In genomic region chr7:151812967-151813366, GRCh38 we compare ENCODE assay signal across 23 cellular contexts.
DNase-seq lines count a peak whose midpoint lies in the region; ATAC-seq, FAIRE-seq and TF ChIP-seq lines count a peak whose summit lies in the region.
"Had no signal": no experiment of that assay in that cellular context is flagged by ENCODE, and none has a peak within 500 bp of the region (broad histone marks: within the 10 kb centered on the region; RNA-seq: fewer than 3 reads in every experiment).

No MANE protein-coding gene starts in this region.

- no peak overlapping the region for H4K5ac ChIP-seq in H1 (ENCODE audit: insufficient read length, low read depth, low read length)

- H3K79me2 ChIP-seq in HepG2 (ENCODE audit: insufficient read depth, low read length) (no peaks in the 10 kb centered on the region), H1 (ENCODE audit: control insufficient read depth in 1 of 2, insufficient read depth in 2 of 2, low read length in 2 of 2) (no peaks in the 10 kb centered on the region), neural cell (replicated peaks; ENCODE audit: insufficient read depth, low read length) (no peaks in the 10 kb centered on the region)

- POLR2A ChIA-PET in HepG2 (lab: Yijun Ruan, JAX), result no interaction called here
- POLR2A ChIA-PET in H1 (lab: Charles Lee; ENCODE audit: partially characterized antibody), result no interaction called here

- BruUV-seq in HepG2 (replicated peaks; lab: Mats Ljungman, UMichigan), result no TSS peak

- peaks cover 7% of the 10 kb centered on the region for H3K4me1 Mint-ChIP-seq in mesothelial cell of epicardium

- H2BK5ac ChIP-seq in H1 (ENCODE audit: low read depth, low read length), result no peak overlapping the region

- no peaks in the 10 kb centered on the region for H3K36me3 ChIP-seq in right lobe of liver
- no peaks in the 10 kb centered on the region for H3K36me3 ChIP-seq in HepG2 (replicated peaks in 1 of 2; ENCODE audit: control insufficient read depth in 1 of 2, insufficient read depth in 2 of 2, low read length in 2 of 2)
- H3K36me3 ChIP-seq in H1 (ENCODE audit: control insufficient read depth in 2 of 4, insufficient read depth in 4 of 4, low read length in 3 of 4), result no peaks in the 10 kb centered on the region
- H3K36me3 ChIP-seq in neural cell (ENCODE audit: insufficient read depth, low read length), result no peaks in the 10 kb centered on the region
- no peaks in the 10 kb centered on the region for H3K36me3 ChIP-seq in upper lobe of right lung
- H3K36me3 ChIP-seq in effector memory CD4-positive, alpha-beta T cell (ENCODE audit: control insufficient read depth, insufficient read depth, low read length), result no peaks in the 10 kb centered on the region

- TF ChIP-seq EP300 in HepG2 (IDR thresholded peaks at IDR 0.05; ENCODE audit: low read depth in 2 of 2, low read length in 2 of 2) (no peak), HepG2 (CRISPR knock-in tag; IDR thresholded peaks at IDR 0.05; ENCODE audit: borderline replicate concordance) (no peak), H1 (IDR thresholded peaks at IDR 0.05; ENCODE audit: borderline replicate concordance in 1 of 2, low read depth in 2 of 2, low read length in 2 of 2) (no peak), neural cell (conservative IDR thresholded peaks at IDR 0.05; ENCODE audit: poor library complexity, severe bottlenecking) (no peak)

- no peak overlapping the region for H2BK15ac ChIP-seq in H1 (ENCODE audit: low read length)

- H3K9me2 ChIP-seq in neural cell (ENCODE audit: insufficient read depth, low read length), result no peaks in the 10 kb centered on the region

- H3K36me3 Mint-ChIP-seq in mesothelial cell of epicardium, result no peaks in the 10 kb centered on the region

- DNase-seq in right lobe of liver, result peak in 2 of 3 donors; percentile 5 to 42
- no peak for DNase-seq in HepG2 (ENCODE audit: low spot score)
- DNase-seq in H1 (ENCODE audit: low read depth in 1 of 2, low spot score in 2 of 2), result no peak
- peak; percentile 27 for DNase-seq in upper lobe of right lung
- DNase-seq in effector memory CD4-positive, alpha-beta T cell, result no peak
- no peak for DNase-seq in mesothelial cell of epicardium (ENCODE audit: low spot score in 2 of 2, unreplicated experiment in 2 of 2)
- DNase-seq: Caco-2; DMS 273 treated with DMSO at 0.1 percent for 48 hours; DMS79 treated with DMSO at 0.1 percent for 48 hours; MM.1S; NCI-H1048; NCI-H1417 treated with DMSO at 0.1 percent for 48 hours; NCI-H1930; NCI-H226; NCI-H510A treated with DMSO at 0.1 percent for 48 hours; NCI-H748 treated with DMSO at 0.1 percent for 48 hours; NK-92 treated with Interleukin-12 subunit alpha and Interleukin-12 subunit beta, amount 100 ng/mL, for 24 hours had no signal

- no peaks in the 10 kb centered on the region for H3K9me3 ChIP-seq in right lobe of liver
- no peaks in the 10 kb centered on the region for H3K9me3 ChIP-seq in HepG2 (ENCODE audit: low read length)
- no peaks in the 10 kb centered on the region for H3K9me3 ChIP-seq in H1 (ENCODE audit: insufficient read depth in 2 of 2, low read depth in 1 of 2, low read length in 1 of 2)
- no peaks in the 10 kb centered on the region for H3K9me3 ChIP-seq in neural cell (ENCODE audit: low read length)
- H3K9me3 ChIP-seq in upper lobe of right lung, result no peaks in the 10 kb centered on the region
- H3K9me3 ChIP-seq in effector memory CD4-positive, alpha-beta T cell (ENCODE audit: control insufficient read depth, low read length), result no peaks in the 10 kb centered on the region
- H3K9me3 ChIP-seq: Caco-2 had no signal

- intact Hi-C loops in right lobe of liver (cut with DNase I), result no loop called here
- intact Hi-C loops in HepG2 (cut with micrococcal nuclease; ENCODE audit: unreplicated experiment), result no loop called here
- intact Hi-C loops in upper lobe of right lung (cut with DNase I), result no loop called here

- no peak for TF ChIP-seq CTCF in right lobe of liver (IDR thresholded peaks at IDR 0.05)
- no peak for TF ChIP-seq CTCF in HepG2 (CRISPR knock-in tag; IDR thresholded peaks at IDR 0.05)
- TF ChIP-seq CTCF in H1 (IDR thresholded peaks at IDR 0.05; ENCODE audit: control extremely low read depth in 1 of 3, insufficient read depth in 1 of 3, low read depth in 1 of 3, low read length in 3 of 3), result no peak
- no peak for TF ChIP-seq CTCF in neural cell (IDR thresholded peaks at IDR 0.05; ENCODE audit: poor library complexity, severe bottlenecking)
- no peak for TF ChIP-seq CTCF in upper lobe of right lung (IDR thresholded peaks at IDR 0.05)
- no peak for TF ChIP-seq CTCF in mesothelial cell of epicardium (IDR thresholded peaks at IDR 0.05; ENCODE audit: unreplicated experiment)

- no peak overlapping the region for H3K4ac ChIP-seq in H1 (replicated peaks; ENCODE audit: insufficient read length, low read depth, low read length)

- CTCF ChIA-PET in HepG2 (lab: Yijun Ruan, JAX; ENCODE audit: low intra/inter-chr PET ratio, low total read pairs), result no interaction called here
- CTCF ChIA-PET in H1 (lab: Charles Lee; ENCODE audit: partially characterized antibody), result interaction anchor here (0.7 to 1.5 kb wide), 3 partner anchors 15 to 178 kb away, joined by 3 to 4 read pairs (median 3); no protein-coding TSS in a partner anchor

- H3K4me1 ChIP-seq in right lobe of liver, result peaks cover 0 to 29% (median 6%) of the 10 kb centered on the region in 4 donors
- H3K4me1 ChIP-seq in HepG2 (ENCODE audit: insufficient read depth, low read length), result peaks cover 11% of the 10 kb centered on the region
- H3K4me1 ChIP-seq in H1 (replicated peaks in 1 of 4; ENCODE audit: control insufficient read depth in 3 of 4, insufficient read depth in 4 of 4, low read length in 3 of 4), result peaks cover 17 to 30% (median 19%) of the 10 kb centered on the region in 4 experiments
- no peaks in the 10 kb centered on the region for H3K4me1 ChIP-seq in upper lobe of right lung
- H3K4me1 ChIP-seq in effector memory CD4-positive, alpha-beta T cell (ENCODE audit: control insufficient read depth, insufficient read depth, low read length, poor library complexity, severe bottlenecking), result no peaks in the 10 kb centered on the region

- no peak for FAIRE-seq in HepG2 (lab: Jason Lieb, UNC)
- no peak for FAIRE-seq in H1 (lab: Jason Lieb, UNC)
- FAIRE-seq: GM12878, H54 had no signal

- no peak overlapping the region for H2AK5ac ChIP-seq in H1 (ENCODE audit: low read depth, low read length)

- WGBS in right lobe of liver (ENCODE audit: insufficient coverage, low coverage, low lambda C conversion rate, missing lambda C conversion rate), result 64% methylated on average over 6 of the region's 9 CpGs
- WGBS in HepG2 (ENCODE audit: low lambda C conversion rate), result 46% methylated on average over 8 of the region's 9 CpGs
- whole genome bisulfite sequencing in H1 (ENCODE audit: extremely low coverage in 1 of 2, insufficient coverage in 1 of 2, insufficient read length in 1 of 2, insufficient replicate concordance in 2 of 2, low coverage in 1 of 2, low lambda C conversion rate in 2 of 2, missing lambda C conversion rate in 1 of 2), 2 experiments, result 75% methylated on average over 9 of the region's 9 CpGs; no CpG with 5 or more reads in 1 of the 2 experiments

- no peak overlapping the region for H2BK12ac ChIP-seq in H1 (ENCODE audit: low read depth, low read length)

- no peak for ATAC-seq in right lobe of liver
- no peak for ATAC-seq in HepG2
- ATAC-seq in upper lobe of right lung, result no peak
- no peak for ATAC-seq in HG02623 (IDR thresholded peaks at IDR 0.05; ENCODE audit: unreplicated experiment)
- ATAC-seq: GM12878 had no signal

- peaks cover 62% of the 10 kb centered on the region for H3K27me3 Mint-ChIP-seq in mesothelial cell of epicardium (ENCODE audit: low read depth)

- H3K79me1 ChIP-seq in H1 (ENCODE audit: low read depth, low read length), result no peaks in the 10 kb centered on the region

- in situ Hi-C loops in HepG2 (cut with HindIII; ENCODE audit: extremely low pct_ligation_motif_present, low pct_unique_long_range_greater_than_20kb), result no loop called here

- H3K9me3 Mint-ChIP-seq in mesothelial cell of epicardium, result no peaks in the 10 kb centered on the region

- no peak overlapping the region for H4K91ac ChIP-seq in H1 (replicated peaks; ENCODE audit: insufficient read length, low read length)

- no peak overlapping the region for H2BK120ac ChIP-seq in H1 (replicated peaks; ENCODE audit: low read depth, low read length)

- H3K27ac Mint-ChIP-seq in mesothelial cell of epicardium, result no peak overlapping the region

- H2BK20ac ChIP-seq in H1 (ENCODE audit: low read length), result no peak overlapping the region

- H3K56ac ChIP-seq in H1 (replicated peaks; ENCODE audit: insufficient read length, low read depth, low read length), result no peak overlapping the region

- H3F3A ChIP-seq in neural cell (ENCODE audit: insufficient read depth, low read length, poor library complexity, severe bottlenecking), result no peaks in the 10 kb centered on the region

- H3K23me2 ChIP-seq in H1 (ENCODE audit: low read depth, low read length), result peaks cover 2% of the 10 kb centered on the region; the same call in 1 of the 2 replicates

- no peak overlapping the region for H3K23ac ChIP-seq in H1 (ENCODE audit: insufficient read length)

- H3K9ac ChIP-seq in HepG2 (ENCODE audit: insufficient read depth, low read depth, low read length) (no peak overlapping the region), H1 (replicated peaks in 1 of 4; ENCODE audit: extremely low read depth in 1 of 4, low read depth in 3 of 4, low read length in 3 of 4) (no peak overlapping the region), neural cell (ENCODE audit: low read length) (no peak overlapping the region)

- H4K20me1 ChIP-seq in HepG2 (ENCODE audit: insufficient read depth, low read length) (no peaks in the 10 kb centered on the region), H1 (replicated peaks in 1 of 2; ENCODE audit: control insufficient read depth in 1 of 2, insufficient read depth in 2 of 2, low read length in 2 of 2) (no peaks in the 10 kb centered on the region), neural cell (ENCODE audit: insufficient read depth) (no peaks in the 10 kb centered on the region)

- no peak overlapping the region for H3K14ac ChIP-seq in H1 (ENCODE audit: insufficient read length)

- TF ChIP-seq RAD21 in HepG2 (CRISPR knock-in tag; IDR thresholded peaks at IDR 0.05) (no peak), H1 (IDR thresholded peaks at IDR 0.05 in 1 of 2, conservative IDR thresholded peaks at IDR 0.05 in 1 of 2; ENCODE audit: low read depth in 2 of 2, low read length in 2 of 2) (no peak), neural cell (conservative IDR thresholded peaks at IDR 0.05) (no peak)

- no peak overlapping the region for H3K4me3 Mint-ChIP-seq in mesothelial cell of epicardium

- no peak overlapping the region; the same call in 1 of the 2 replicates for H4K8ac ChIP-seq in H1 (ENCODE audit: extremely low read depth, insufficient read depth, low read length)

- no peak overlapping the region for H3K4me2 ChIP-seq in HepG2 (ENCODE audit: low read depth, low read length)
- H3K4me2 ChIP-seq in H1 (ENCODE audit: insufficient read depth in 1 of 2, low read depth in 2 of 2, low read length in 2 of 2), result peak overlapping the region; percentile 71 to 75; a peak in 1 of 4 replicates
- no peak overlapping the region for H3K4me2 ChIP-seq in neural cell (ENCODE audit: low read length)

- no peak for TF ChIP-seq POLR2A in right lobe of liver (IDR thresholded peaks at IDR 0.05)
- TF ChIP-seq POLR2A in HepG2 (IDR thresholded peaks at IDR 0.05; ENCODE audit: insufficient read depth in 1 of 2, low read depth in 2 of 2, low read length in 2 of 2), result no peak
- TF ChIP-seq POLR2A in H1 (IDR thresholded peaks at IDR 0.05; ENCODE audit: control extremely low read depth in 1 of 2, low read depth in 2 of 2, low read length in 2 of 2), result no peak

- H3K18ac ChIP-seq in H1 (ENCODE audit: extremely low read depth, low read length), result no peak overlapping the region; the same call in 1 of the 2 replicates

- H3K4me3 ChIP-seq in right lobe of liver, result no peak overlapping the region
- no peak overlapping the region for H3K4me3 ChIP-seq in HepG2 (replicated peaks in 1 of 3; ENCODE audit: insufficient read depth in 1 of 3, low read depth in 2 of 3, low read length in 3 of 3)
- no peak overlapping the region for H3K4me3 ChIP-seq in H1 (ENCODE audit: extremely low read depth in 1 of 4, insufficient read depth in 2 of 4, low read depth in 3 of 4, low read length in 4 of 4)
- peak overlapping the region; percentile 65 for H3K4me3 ChIP-seq in neural cell (ENCODE audit: low read length)
- H3K4me3 ChIP-seq in upper lobe of right lung, result no peak overlapping the region
- H3K4me3 ChIP-seq in effector memory CD4-positive, alpha-beta T cell (ENCODE audit: insufficient read depth, low read depth, low read length, poor library complexity, severe bottlenecking), result no peak overlapping the region
- H3K4me3 ChIP-seq: GM12878 had no signal

- H3K27ac ChIP-seq in right lobe of liver (no peak overlapping the region), HepG2 (ENCODE audit: extremely low read length, insufficient read depth, low read length) (no peak overlapping the region), H1 (ENCODE audit: low read depth, low read length) (no peak overlapping the region), neural cell (ENCODE audit: low read length) (no peak overlapping the region), upper lobe of right lung (no peak overlapping the region)
- H3K27ac ChIP-seq in effector memory CD4-positive, alpha-beta T cell (ENCODE audit: insufficient read depth, low read length, poor library complexity, severe bottlenecking), result no peak overlapping the region
- H3K27ac ChIP-seq: C4-2B, RWPE1 had no signal

- no peaks in the 10 kb centered on the region for H3K27me3 ChIP-seq in right lobe of liver
- H3K27me3 ChIP-seq in HepG2 (ENCODE audit: control insufficient read depth in 1 of 2, insufficient read depth in 2 of 2, low read length in 2 of 2), result peaks cover 3 to 32% of the 10 kb centered on the region in 2 experiments; a peak in 3 of 5 replicates
- peaks cover 0 to 23% (median 0%) of the 10 kb centered on the region in 4 experiments; a peak in 3 of 7 replicates for H3K27me3 ChIP-seq in H1 (replicated peaks in 1 of 4; ENCODE audit: control insufficient read depth in 3 of 4, extremely low read depth in 1 of 4, insufficient read depth in 3 of 4, low read length in 3 of 4)
- peaks cover 6% of the 10 kb centered on the region for H3K27me3 ChIP-seq in neural cell (ENCODE audit: insufficient read depth, low read depth, low read length)
- H3K27me3 ChIP-seq in upper lobe of right lung, result no peaks in the 10 kb centered on the region
- no peaks in the 10 kb centered on the region for H3K27me3 ChIP-seq in effector memory CD4-positive, alpha-beta T cell (replicated peaks; ENCODE audit: control insufficient read depth, insufficient read depth, low read length, poor library complexity, severe bottlenecking)

- H2AFZ ChIP-seq in HepG2 (ENCODE audit: low read length), result no peak overlapping the region
- no peak overlapping the region for H2AFZ ChIP-seq in H1 (ENCODE audit: low read length)
- no peak overlapping the region for H2AFZ ChIP-seq in neural cell (ENCODE audit: low read depth, low read length)

Comparison
In these comparisons a context has a peak if more than half of its experiments do, and no peak if none do; other contexts are left out.
1. DNase-seq: peak in right lobe of liver (2 of 3) and upper lobe of right lung (single experiment); none in HepG2 (single experiment), H1 (0 of 2), effector memory CD4-positive, alpha-beta T cell (0 of 3) and mesothelial cell of epicardium (0 of 2).
2. H3K4me2 ChIP-seq: peak in H1 (2 of 2); none in HepG2 (single experiment) and neural cell (single experiment).